Comparison of ENCODE assay signal across 9 cellular contexts in genomic region chr7:156969972-156970420, GRCh38. TPM values are rescaled to one million over a fixed set of nuclear protein-coding genes. Genes with fewer than 3 reads are reported as not detected.
A peak's percentile ranks its signal among the peaks of the same experiment; 100 is the strongest.
DNase-seq lines count a peak whose midpoint lies in the region; ATAC-seq and TF ChIP-seq lines count a peak whose summit lies in the region.
"Had no signal": no experiment of that assay in that cellular context is flagged by ENCODE, and none has a peak within 500 bp of the region (broad histone marks: within the 10 kb centered on the region; RNA-seq: fewer than 3 reads in every experiment).

No MANE protein-coding gene starts in this region.

- ATAC-seq in GM18511 (IDR thresholded peaks at IDR 0.05; ENCODE audit: unreplicated experiment): no peak

- TF ChIP-seq CTCF in NB4 (IDR thresholded peaks at IDR 0.05; ENCODE audit: low read depth, low read length) (no peak), prostate gland (IDR thresholded peaks at IDR 0.05) (peak; percentile 22 to 61 (median 46))

- H3K27me3 ChIP-seq in prostate gland (replicated peaks; ENCODE audit: insufficient read depth): no peaks in the 10 kb centered on the region

- DNase-seq in DMS 273 (lab: John Stamatoyannopoulos, UW; ENCODE audit: unreplicated experiment) (peak; percentile 57), DMS 273 treated with DMSO at 0.1 percent for 48 hours (lab: John Stamatoyannopoulos, UW) (no peak), NB4 (ENCODE audit: low read depth) (peak; percentile 33), prostate gland (ENCODE audit: low spot score) (peak; percentile 43), mucosa of gallbladder (ENCODE audit: low spot score) (no peak), NCI-H345 treated with DMSO at 0.1 percent for 48 hours (lab: John Stamatoyannopoulos, UW; ENCODE audit: unreplicated experiment) (no peak)
- DNase-seq in central memory CD4-positive, alpha-beta T cell: peak; percentile 8
- DNase-seq: activated CD4-positive, alpha-beta T cell treated with anti-CD3 and anti-CD28 coated beads, Interleukin-2, amount 50 U/mL, for 1 hour had no signal

- no peaks in the 10 kb centered on the region for H3K36me3 ChIP-seq in prostate gland

- H3K27ac ChIP-seq in prostate gland: no peak overlapping the region

- no peaks in the 10 kb centered on the region for H3K4me1 ChIP-seq in prostate gland (replicated peaks)

- 36% methylated on average over 3 of the region's 3 CpGs for WGBS in prostate gland

- H3K9me3 ChIP-seq in prostate gland: no peaks in the 10 kb centered on the region

- TF ChIP-seq POLR2A in NB4 (IDR thresholded peaks at IDR 0.05; ENCODE audit: extremely low read depth, insufficient read length) (no peak), prostate gland (IDR thresholded peaks at IDR 0.05) (no peak)

- intact Hi-C loops in prostate gland (cut with DNase I): loop anchor here (5.0 kb wide), 1 partner anchor 302 kb away; no protein-coding TSS in a partner anchor

- H3K4me3 ChIP-seq in NB4 (ENCODE audit: low read depth, low read length): no peak overlapping the region
- no peak overlapping the region for H3K4me3 ChIP-seq in prostate gland

RNA-seq across cellular contexts. Expression of gene NOM1, which starts 20.5 kb away (rescaled TPM):
- total RNA-seq in prostate gland (10 to 100 TPM; 10.4 to 24.3 TPM), mucosa of gallbladder (12.8 TPM)

RNA-seq across cellular contexts. Expression of gene MNX1, which starts 40.5 kb away (rescaled TPM):
- total RNA-seq in prostate gland (1 to 10 TPM; 2.2 to 2.9 TPM), mucosa of gallbladder (15.4 TPM)

Comparison
In these comparisons a context has a peak if more than half of its experiments do, and no peak if none do; other contexts are left out.
1. DNase-seq: peak in DMS 273 (single experiment), NB4 (single experiment), central memory CD4-positive, alpha-beta T cell (single experiment) and prostate gland (single experiment); none in DMS 273 treated with DMSO at 0.1 percent for 48 hours (single experiment), mucosa of gallbladder (single experiment) and NCI-H345 treated with DMSO at 0.1 percent for 48 hours (single experiment).